1 cellular context compared by ENCODE assay signal in the genomic region with DNA sequence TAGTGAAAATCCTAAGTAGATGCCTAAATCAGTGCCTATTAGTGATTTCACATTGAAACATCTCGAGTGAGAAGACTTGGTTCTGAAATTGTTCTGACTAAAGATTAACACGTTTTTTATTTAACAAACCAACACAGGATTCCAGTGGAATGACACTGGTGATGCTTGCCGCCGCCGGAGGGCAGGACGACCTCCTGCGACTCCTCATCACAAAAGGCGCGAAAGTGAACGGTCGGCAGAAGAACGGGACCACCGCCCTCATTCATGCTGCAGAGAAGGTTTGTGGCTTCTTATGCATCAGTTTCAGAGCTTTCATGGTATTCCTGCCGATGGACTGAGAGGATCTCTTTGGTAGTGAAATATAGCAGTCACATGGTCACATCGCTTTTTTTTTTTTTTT.
TF ChIP-seq lines count a peak whose summit lies in the region.

No MANE protein-coding gene starts in this region.

TF ChIP-seq in GM12878, 131 proteins besides CTCF, POLR2A, EP300 and RAD21:
- TF ChIP-seq SPI1 (IDR thresholded peaks at IDR 0.05; ENCODE audit: borderline replicate concordance, insufficient read depth, low read depth, low read length) (no peak), NRF1 (conservative IDR thresholded peaks at IDR 0.05; ENCODE audit: low read depth, low read length) (no peak), FOXK2 (IDR thresholded peaks at IDR 0.05) (no peak), ZNF622 (IDR thresholded peaks at IDR 0.05) (no peak), BCL11A (IDR thresholded peaks at IDR 0.05; ENCODE audit: low read depth, low read length) (no peak), DPF2 (IDR thresholded peaks at IDR 0.05) (no peak), CREM (IDR thresholded peaks at IDR 0.05; ENCODE audit: low read depth) (no peak), MLLT1 (IDR thresholded peaks at IDR 0.05) (no peak), EZH2 (IDR thresholded peaks at IDR 0.05; ENCODE audit: borderline replicate concordance, control insufficient read depth, low read depth, low read length) (no peak), CREB1 (IDR thresholded peaks at IDR 0.05; ENCODE audit: low read depth) (no peak), BCL3 (IDR thresholded peaks at IDR 0.05; ENCODE audit: borderline replicate concordance, insufficient read depth, low read depth, low read length, poor library complexity, severe bottlenecking) (no peak)
- TF ChIP-seq, protein P1, sequence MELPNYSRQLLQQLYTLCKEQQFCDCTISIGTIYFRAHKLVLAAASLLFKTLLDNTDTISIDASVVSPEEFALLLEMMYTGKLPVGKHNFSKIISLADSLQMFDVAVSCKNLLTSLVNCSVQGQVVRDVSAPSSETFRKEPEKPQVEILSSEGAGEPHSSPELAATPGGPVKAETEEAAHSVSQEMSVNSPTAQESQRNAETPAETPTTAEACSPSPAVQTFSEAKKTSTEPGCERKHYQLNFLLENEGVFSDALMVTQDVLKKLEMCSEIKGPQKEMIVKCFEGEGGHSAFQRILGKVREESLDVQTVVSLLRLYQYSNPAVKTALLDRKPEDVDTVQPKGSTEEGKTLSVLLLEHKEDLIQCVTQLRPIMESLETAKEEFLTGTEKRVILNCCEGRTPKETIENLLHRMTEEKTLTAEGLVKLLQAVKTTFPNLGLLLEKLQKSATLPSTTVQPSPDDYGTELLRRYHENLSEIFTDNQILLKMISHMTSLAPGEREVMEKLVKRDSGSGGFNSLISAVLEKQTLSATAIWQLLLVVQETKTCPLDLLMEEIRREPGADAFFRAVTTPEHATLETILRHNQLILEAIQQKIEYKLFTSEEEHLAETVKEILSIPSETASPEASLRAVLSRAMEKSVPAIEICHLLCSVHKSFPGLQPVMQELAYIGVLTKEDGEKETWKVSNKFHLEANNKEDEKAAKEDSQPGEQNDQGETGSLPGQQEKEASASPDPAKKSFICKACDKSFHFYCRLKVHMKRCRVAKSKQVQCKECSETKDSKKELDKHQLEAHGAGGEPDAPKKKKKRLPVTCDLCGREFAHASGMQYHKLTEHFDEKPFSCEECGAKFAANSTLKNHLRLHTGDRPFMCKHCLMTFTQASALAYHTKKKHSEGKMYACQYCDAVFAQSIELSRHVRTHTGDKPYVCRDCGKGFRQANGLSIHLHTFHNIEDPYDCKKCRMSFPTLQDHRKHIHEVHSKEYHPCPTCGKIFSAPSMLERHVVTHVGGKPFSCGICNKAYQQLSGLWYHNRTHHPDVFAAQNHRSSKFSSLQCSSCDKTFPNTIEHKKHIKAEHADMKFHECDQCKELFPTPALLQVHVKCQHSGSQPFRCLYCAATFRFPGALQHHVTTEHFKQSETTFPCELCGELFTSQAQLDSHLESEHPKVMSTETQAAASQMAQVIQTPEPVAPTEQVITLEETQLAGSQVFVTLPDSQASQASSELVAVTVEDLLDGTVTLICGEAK (IDR thresholded peaks at IDR 0.05; ENCODE audit: borderline replicate concordance), result no peak
TF ChIP-seq in GM12878: peak in this region for 0.
